In the genomic region with DNA sequence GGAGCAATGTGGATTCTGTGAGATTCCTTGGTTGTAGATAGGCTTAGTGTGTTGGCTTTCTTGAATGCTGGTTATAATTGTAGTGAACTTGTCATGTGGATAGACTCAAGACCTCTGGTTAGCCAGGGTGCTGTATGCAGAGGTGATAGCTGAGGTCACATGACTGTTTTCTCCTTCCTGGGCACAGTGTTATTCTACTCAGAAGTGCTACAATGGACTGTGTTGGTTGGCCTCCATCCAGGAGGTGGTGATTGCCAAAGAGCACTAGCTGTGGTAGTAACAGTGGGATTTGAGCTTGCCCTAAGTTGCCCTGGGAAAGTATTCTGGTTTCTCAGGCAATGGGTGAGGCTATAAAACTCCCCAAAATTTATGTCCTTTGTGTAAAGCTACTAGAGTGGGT, we compare ENCODE assay signal across 1 cellular context.
TF ChIP-seq lines count a peak whose summit lies in the region.

No MANE protein-coding gene starts in this region.

TF ChIP-seq in H1, 55 proteins besides CTCF, POLR2A, EP300 and RAD21:
- TF ChIP-seq RFX5 (IDR thresholded peaks at IDR 0.05; ENCODE audit: borderline replicate concordance, low read depth, low read length) (no peak), NRF1 (IDR thresholded peaks at IDR 0.05; ENCODE audit: low read depth, low read length) (no peak), TEAD4 (IDR thresholded peaks at IDR 0.05; ENCODE audit: low read depth, low read length) (no peak)
